ENCODE assay signal across 14 cellular contexts in genomic region chr12:30533518-30533917, GRCh38.
"Had no signal": no experiment of that assay in that cellular context is flagged by ENCODE, and none has a peak within 500 bp of the region (broad histone marks: within the 10 kb centered on the region; RNA-seq: fewer than 3 reads in every experiment).

No MANE protein-coding gene starts in this region.

- H3K4me3 ChIP-seq: adrenal gland, gastrocnemius medialis, left ventricle myocardium inferior, sigmoid colon had no signal

- H3K27me3 ChIP-seq: adrenal gland, gastrocnemius medialis, sigmoid colon had no signal

- H3K9me3 ChIP-seq: adrenal gland, gastrocnemius medialis, left ventricle myocardium inferior, sigmoid colon had no signal

- H3K27ac ChIP-seq: adrenal gland, gastrocnemius medialis, left ventricle myocardium inferior, sigmoid colon had no signal

- FAIRE-seq: kidney had no signal

- H3K4me1 ChIP-seq: adrenal gland, gastrocnemius medialis, left ventricle myocardium inferior, sigmoid colon had no signal

- ATAC-seq: gastrocnemius medialis; stimulated activated naive CD8-positive, alpha-beta T cell treated with anti-CD3 and anti-CD28 coated beads, Interleukin-15, Interleukin-2, amounts not matched to agents 100 U/mL and 50 U/mL, for 24 hours had no signal

- DNase-seq: activated CD4-positive, alpha-beta T cell treated with anti-CD3 and anti-CD28 coated beads, Interleukin-2, amount 50 U/mL, for 1 hour; activated naive CD4-positive, alpha-beta T cell treated with anti-CD3 and anti-CD28 coated beads, Interleukin-2, amount 50 U/mL, for 16 hours; activated T-cell treated with anti-CD3 and anti-CD28 coated beads for 4 hours; adrenal gland; cortex of kidney; effector memory CD4-positive, alpha-beta T cell; gastrocnemius medialis; kidney; left ventricle myocardium inferior; mesendoderm; nephron progenitor cell; sigmoid colon; stimulated activated CD8-positive, alpha-beta memory T cell treated with anti-CD3 and anti-CD28 coated beads, Interleukin-4, amount 100 ng/mL, for 48 hours; stimulated activated naive CD8-positive, alpha-beta T cell treated with anti-CD3 and anti-CD28 coated beads, Interleukin-15, Interleukin-2, amounts not matched to agents 100 U/mL and 50 U/mL, for 24 hours had no signal

- H3K36me3 ChIP-seq: adrenal gland, gastrocnemius medialis, left ventricle myocardium inferior, sigmoid colon had no signal
